In genomic region chr12:13610280-13610679, GRCh38 we compare ENCODE assay signal across 28 cellular contexts.
"Had no signal": no experiment of that assay in that cellular context is flagged by ENCODE, and none has a peak within 500 bp of the region (broad histone marks: within the 10 kb centered on the region; RNA-seq: fewer than 3 reads in every experiment).

No MANE protein-coding gene starts in this region.

- H3K4me3 Mint-ChIP-seq: activated CD4-positive, alpha-beta memory T cell treated with anti-CD3 and anti-CD28 coated beads for 36 hours; activated CD4-positive, alpha-beta T cell treated with anti-CD3 and anti-CD28 coated beads for 36 hours; activated CD4-positive, alpha-beta T cell treated with anti-CD3 and anti-CD28 coated beads, Interleukin-2, amount 10 ng/mL, durations not matched to agents 24 days and 14 days; activated CD8-positive, alpha-beta T cell treated with anti-CD3 and anti-CD28 coated beads, Interleukin-2, amount 10 ng/mL, durations not matched to agents 7 days and 5 days; activated naive CD4-positive, alpha-beta T cell treated with anti-CD3 and anti-CD28 coated beads, Interleukin-2, amount 10 ng/mL, durations not matched to agents 7 days and 5 days; activated naive CD8-positive, alpha-beta T cell treated with anti-CD3 and anti-CD28 coated beads, Interleukin-2, amount 10 ng/mL, durations not matched to agents 7 days and 5 days; activated T-cell treated with anti-CD3 and anti-CD28 coated beads, Interleukin-2, amount 50 U/mL, for 24 hours; activated T-cell treated with anti-CD3 and anti-CD28 coated beads, Interleukin-2, amount 50 U/mL, for 72 hours; brain had no signal

- H3K9me3 ChIP-seq: ascending aorta, breast epithelium, colonic mucosa had no signal

- H3K27me3 Mint-ChIP-seq: activated CD4-positive, alpha-beta memory T cell treated with anti-CD3 and anti-CD28 coated beads for 36 hours; activated CD4-positive, alpha-beta T cell treated with anti-CD3 and anti-CD28 coated beads for 36 hours; activated CD4-positive, alpha-beta T cell treated with anti-CD3 and anti-CD28 coated beads, Interleukin-2, amount 10 ng/mL, durations not matched to agents 24 days and 14 days; activated naive CD4-positive, alpha-beta T cell treated with anti-CD3 and anti-CD28 coated beads, Interleukin-2, amount 10 ng/mL, durations not matched to agents 7 days and 5 days; activated T-cell treated with anti-CD3 and anti-CD28 coated beads, Interleukin-2, amount 50 U/mL, for 24 hours had no signal

- H3K27me3 ChIP-seq: ascending aorta, breast epithelium, cardiac muscle cell, colonic mucosa had no signal

- H3K9me3 Mint-ChIP-seq: activated CD4-positive, alpha-beta memory T cell treated with anti-CD3 and anti-CD28 coated beads for 36 hours; activated CD4-positive, alpha-beta T cell treated with anti-CD3 and anti-CD28 coated beads, Interleukin-2, amount 10 ng/mL, durations not matched to agents 24 days and 14 days; activated naive CD4-positive, alpha-beta T cell treated with anti-CD3 and anti-CD28 coated beads, Interleukin-2, amount 10 ng/mL, durations not matched to agents 7 days and 5 days; activated naive CD4-positive, alpha-beta T cell treated with anti-CD3 and anti-CD28 coated beads, Interleukin-2, amount 50 U/mL, for 72 hours; activated naive CD8-positive, alpha-beta T cell treated with anti-CD3 and anti-CD28 coated beads, Interleukin-2, amount 10 ng/mL, durations not matched to agents 7 days and 5 days; activated T-cell treated with anti-CD3 and anti-CD28 coated beads, Interleukin-2, amount 50 U/mL, for 24 hours; activated T-cell treated with anti-CD3 and anti-CD28 coated beads, Interleukin-2, amount 50 U/mL, for 72 hours had no signal

- H3K36me3 Mint-ChIP-seq: activated CD4-positive, alpha-beta memory T cell treated with anti-CD3 and anti-CD28 coated beads for 36 hours; activated naive CD4-positive, alpha-beta T cell treated with anti-CD3 and anti-CD28 coated beads, Interleukin-2, amount 10 ng/mL, durations not matched to agents 7 days and 5 days; activated naive CD4-positive, alpha-beta T cell treated with anti-CD3 and anti-CD28 coated beads, Interleukin-2, amount 50 U/mL, for 72 hours; activated naive CD8-positive, alpha-beta T cell treated with anti-CD3 and anti-CD28 coated beads, Interleukin-2, amount 10 ng/mL, durations not matched to agents 7 days and 5 days had no signal

- ATAC-seq: activated CD4-positive, alpha-beta T cell treated with anti-CD3 and anti-CD28 coated beads for 36 hours; activated CD8-positive, alpha-beta T cell treated with anti-CD3 and anti-CD28 coated beads, Interleukin-2, amount 10 ng/mL, durations not matched to agents 7 days and 5 days; activated naive CD4-positive, alpha-beta T cell treated with anti-CD3 and anti-CD28 coated beads, Interleukin-2, amount 50 U/mL, for 72 hours; activated T-cell treated with anti-CD3 and anti-CD28 coated beads, Interleukin-2, amount 50 U/mL, for 72 hours; esophagus mucosa had no signal

- H3K27ac Mint-ChIP-seq: activated CD4-positive, alpha-beta memory T cell treated with anti-CD3 and anti-CD28 coated beads for 36 hours; activated CD4-positive, alpha-beta T cell treated with anti-CD3 and anti-CD28 coated beads for 36 hours; activated CD4-positive, alpha-beta T cell treated with anti-CD3 and anti-CD28 coated beads, Interleukin-2, amount 10 ng/mL, durations not matched to agents 24 days and 14 days; activated CD8-positive, alpha-beta T cell treated with anti-CD3 and anti-CD28 coated beads, Interleukin-2, amount 10 ng/mL, durations not matched to agents 7 days and 5 days; activated naive CD4-positive, alpha-beta T cell treated with anti-CD3 and anti-CD28 coated beads, Interleukin-2, amount 10 ng/mL, durations not matched to agents 7 days and 5 days; activated naive CD4-positive, alpha-beta T cell treated with anti-CD3 and anti-CD28 coated beads, Interleukin-2, amount 50 U/mL, for 72 hours; activated naive CD8-positive, alpha-beta T cell treated with anti-CD3 and anti-CD28 coated beads, Interleukin-2, amount 10 ng/mL, durations not matched to agents 7 days and 5 days; activated T-cell treated with anti-CD3 and anti-CD28 coated beads, Interleukin-2, amount 50 U/mL, for 24 hours; activated T-cell treated with anti-CD3 and anti-CD28 coated beads, Interleukin-2, amount 50 U/mL, for 72 hours had no signal

- H3K4me1 Mint-ChIP-seq: activated CD4-positive, alpha-beta T cell treated with anti-CD3 and anti-CD28 coated beads for 36 hours; activated CD4-positive, alpha-beta T cell treated with anti-CD3 and anti-CD28 coated beads, Interleukin-2, amount 10 ng/mL, durations not matched to agents 24 days and 14 days; activated naive CD4-positive, alpha-beta T cell treated with anti-CD3 and anti-CD28 coated beads, Interleukin-2, amount 10 ng/mL, durations not matched to agents 7 days and 5 days; activated naive CD8-positive, alpha-beta T cell treated with anti-CD3 and anti-CD28 coated beads, Interleukin-2, amount 10 ng/mL, durations not matched to agents 7 days and 5 days had no signal

- H3K4me1 ChIP-seq: ascending aorta, breast epithelium, colonic mucosa had no signal

- H3K27ac ChIP-seq: ascending aorta, breast epithelium, cardiac muscle cell, colonic mucosa had no signal

- FAIRE-seq: frontal cortex had no signal

- DNase-seq: activated CD4-positive, alpha-beta memory T cell treated with anti-CD3 and anti-CD28 coated beads for 36 hours; activated CD4-positive, alpha-beta T cell treated with anti-CD3 and anti-CD28 coated beads for 36 hours; activated CD4-positive, alpha-beta T cell treated with anti-CD3 and anti-CD28 coated beads, Interleukin-2, amount 10 ng/mL, durations not matched to agents 24 days and 14 days; activated CD4-positive, CD25-positive, alpha-beta regulatory T cell; activated CD4-positive, CD25-positive, alpha-beta regulatory T cell treated with anti-CD3 and anti-CD28 coated beads, Interleukin-2, amount 50 U/mL, for 72 hours; activated CD8-positive, alpha-beta memory T cell treated with anti-CD3 and anti-CD28 coated beads, Interleukin-2, amount 50 U/mL, for 48 hours; activated CD8-positive, alpha-beta T cell treated with anti-CD3 and anti-CD28 coated beads, Interleukin-2, amount 10 ng/mL, durations not matched to agents 7 days and 5 days; activated gamma-delta T cell; activated naive CD4-positive, alpha-beta T cell; activated naive CD4-positive, alpha-beta T cell treated with anti-CD3 and anti-CD28 coated beads, Interleukin-2, amount 10 ng/mL, durations not matched to agents 7 days and 5 days; activated naive CD8-positive, alpha-beta T cell treated with anti-CD3 and anti-CD28 coated beads, Interleukin-2, amount 10 ng/mL, durations not matched to agents 7 days and 5 days; activated T-cell treated with anti-CD3 and anti-CD28 coated beads for 4 hours; activated T-cell treated with anti-CD3 and anti-CD28 coated beads, Interleukin-2, amount 50 U/mL, for 24 hours; activated T-cell treated with anti-CD3 and anti-CD28 coated beads, Interleukin-2, amount 50 U/mL, for 72 hours; central memory CD4-positive, alpha-beta T cell; cerebellar nuclear complex; colonic mucosa; effector CD8-positive, alpha-beta T cell; foreskin fibroblast; head of caudate nucleus; T-helper 2 cell had no signal

- H3K36me3 ChIP-seq: ascending aorta, breast epithelium, cardiac muscle cell, colonic mucosa had no signal

- H3K4me3 ChIP-seq: ascending aorta, breast epithelium, cardiac muscle cell, colonic mucosa had no signal
